Comparison of ENCODE assay signal across 8 cellular contexts in the genomic region with DNA sequence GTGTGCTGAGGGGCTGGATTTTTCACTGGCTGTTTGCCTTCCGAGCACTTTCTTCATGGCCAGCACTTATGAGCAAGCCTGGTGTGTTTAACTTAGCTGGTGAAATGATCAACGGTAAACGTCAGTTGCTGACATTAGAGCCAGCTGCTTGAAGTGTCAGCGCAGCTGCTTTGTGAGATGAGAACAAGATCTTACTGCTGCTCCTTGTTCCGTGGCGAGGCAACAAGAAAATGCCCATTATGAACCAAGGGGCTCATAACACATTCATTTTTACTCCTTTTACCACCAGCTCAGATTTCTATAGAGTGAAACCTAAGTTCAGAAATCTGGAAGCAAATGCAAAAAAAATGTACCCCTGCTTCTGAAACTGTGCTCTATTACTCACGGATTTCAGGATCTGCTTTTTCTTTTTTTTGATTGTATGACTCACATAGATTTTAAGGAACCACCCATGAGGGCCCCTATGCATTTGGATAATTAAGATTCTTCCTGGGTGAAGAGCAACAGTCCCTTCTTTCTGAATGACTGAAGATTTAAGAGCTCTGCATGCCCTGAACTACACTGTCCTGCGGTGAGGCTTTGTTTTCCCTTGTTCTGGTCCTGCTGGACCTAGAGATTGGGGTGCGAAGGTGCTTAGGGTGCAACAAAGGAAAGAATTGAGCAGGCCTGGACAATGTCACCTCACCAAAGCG.
DNase-seq lines count a peak whose midpoint lies in the region; ATAC-seq and TF ChIP-seq lines count a peak whose summit lies in the region.

No MANE protein-coding gene starts in this region.

- POLR2A ChIA-PET in CD8-positive, alpha-beta T cell (lab: Charles Lee) = interaction anchor here (0.6 kb wide), 1 partner anchor 975 kb away, joined by 3 read pairs; no protein-coding TSS in a partner anchor

- intact Hi-C loops in CD8-positive, alpha-beta T cell (cut with DNase I, micrococcal nuclease) = no loop called here

- H3K27me3 ChIP-seq in CD8-positive, alpha-beta T cell (ENCODE audit: insufficient read depth, low read length) = no peaks in the 10 kb centered on the region

- no peaks in the 10 kb centered on the region for H3K4me1 ChIP-seq in CD8-positive, alpha-beta T cell (ENCODE audit: insufficient read depth, low read length)

- no peak overlapping the region for H3K27ac ChIP-seq in CD8-positive, alpha-beta T cell (ENCODE audit: low read depth, low read length)

- DNase-seq in stimulated activated CD4-positive, alpha-beta T cell treated with anti-CD3 and anti-CD28 coated beads, Interleukin-1b, Interleukin-23, amount 100 ng/mL, for 48 hours = peak; percentile 10
- DNase-seq in stimulated activated CD4-positive, alpha-beta T cell treated with anti-CD3 and anti-CD28 coated beads, Interleukin-4, amount 100 ng/mL, for 4 hours = no peak
- DNase-seq in OCI-M1 (lab: John Stamatoyannopoulos, UW) = peak; percentile 39
- DNase-seq in fibroblast of villous mesenchyme (ENCODE audit: low read depth) = peak; percentile 83
- peak; percentile 68 for DNase-seq in renal cortical epithelial cell (ENCODE audit: low read depth)
- DNase-seq in NCI-H446 (lab: John Stamatoyannopoulos, UW) = no peak
- no peak for DNase-seq in CD8-positive, alpha-beta T cell
- DNase-seq in GM10266 (ENCODE audit: extremely low spot score) = no peak

- TF ChIP-seq CTCF in fibroblast of villous mesenchyme (IDR thresholded peaks at IDR 0.05; ENCODE audit: insufficient read depth, low read depth, low read length) = no peak
- no peak for TF ChIP-seq CTCF in CD8-positive, alpha-beta T cell (IDR thresholded peaks at IDR 0.05)
- TF ChIP-seq CTCF in GM10266 (IDR thresholded peaks at IDR 0.05; ENCODE audit: control insufficient read depth, insufficient read depth, low read depth, missing control alignments) = no peak

- H3K9me3 Mint-ChIP-seq in CD8-positive, alpha-beta T cell = no peaks in the 10 kb centered on the region

- H3K36me3 ChIP-seq in CD8-positive, alpha-beta T cell (ENCODE audit: insufficient read depth, low read length) = no peaks in the 10 kb centered on the region

- peaks cover 18% of the 10 kb centered on the region for H3K27me3 Mint-ChIP-seq in CD8-positive, alpha-beta T cell (ENCODE audit: low read depth)

- ATAC-seq in CD8-positive, alpha-beta T cell = no peak

- no peaks in the 10 kb centered on the region for H3K4me1 Mint-ChIP-seq in CD8-positive, alpha-beta T cell (ENCODE audit: low read depth)

- no peak overlapping the region for H3K27ac Mint-ChIP-seq in CD8-positive, alpha-beta T cell

- H3K4me3 ChIP-seq in fibroblast of villous mesenchyme (ENCODE audit: low read depth, low read length) = peak overlapping the region; percentile 28
- no peak overlapping the region for H3K4me3 ChIP-seq in CD8-positive, alpha-beta T cell (ENCODE audit: low read depth, low read length)

- H3K36me3 Mint-ChIP-seq in CD8-positive, alpha-beta T cell = no peaks in the 10 kb centered on the region

- no peaks in the 10 kb centered on the region for H3K9me3 ChIP-seq in CD8-positive, alpha-beta T cell (ENCODE audit: low read length)

- no peak overlapping the region for H3K4me3 Mint-ChIP-seq in CD8-positive, alpha-beta T cell

- CTCF ChIA-PET in CD8-positive, alpha-beta T cell (lab: Charles Lee) = no interaction called here

Comparison
In these comparisons a context has a peak if more than half of its experiments do, and no peak if none do; other contexts are left out.
1. DNase-seq: peak in stimulated activated CD4-positive, alpha-beta T cell treated with anti-CD3 and anti-CD28 coated beads, Interleukin-1b, Interleukin-23, amount 100 ng/mL, for 48 hours (single experiment), OCI-M1 (single experiment), fibroblast of villous mesenchyme (single experiment) and renal cortical epithelial cell (single experiment); none in stimulated activated CD4-positive, alpha-beta T cell treated with anti-CD3 and anti-CD28 coated beads, Interleukin-4, amount 100 ng/mL, for 4 hours (0 of 2), NCI-H446 (0 of 2), CD8-positive, alpha-beta T cell (0 of 7) and GM10266 (single experiment).